In genomic region chr22:30276041-30276440, GRCh38 we compare ENCODE assay signal across 18 cellular contexts. TPM values are rescaled to one million over a fixed set of nuclear protein-coding genes. Genes with fewer than 3 reads are reported as not detected.
A peak's percentile ranks its signal among the peaks of the same experiment; 100 is the strongest.
DNase-seq lines count a peak whose midpoint lies in the region; ATAC-seq and TF ChIP-seq lines count a peak whose summit lies in the region.
"Had no signal": no experiment of that assay in that cellular context is flagged by ENCODE, and none has a peak within 500 bp of the region (broad histone marks: within the 10 kb centered on the region; RNA-seq: fewer than 3 reads in every experiment).

No MANE protein-coding gene starts in this region.

- H3K79me2 ChIP-seq in OCI-LY7 (ENCODE audit: insufficient read depth, low read depth, low read length) = no peaks in the 10 kb centered on the region

- H3K36me3 Mint-ChIP-seq in Caco-2 (ENCODE audit: insufficient read depth, unreplicated experiment) = no peaks in the 10 kb centered on the region
- peaks cover 4% of the 10 kb centered on the region for H3K36me3 Mint-ChIP-seq in activated naive CD8-positive, alpha-beta T cell treated with anti-CD3 and anti-CD28 coated beads, Interleukin-2, amount 50 U/mL, for 24 hours (ENCODE audit: low read depth)

- intact Hi-C loops in Caco-2 (cut with micrococcal nuclease; ENCODE audit: unreplicated experiment) = no loop called here
- intact Hi-C loops in OCI-LY7 (cut with micrococcal nuclease; ENCODE audit: unreplicated experiment) = no loop called here

- no peak for DNase-seq in Caco-2
- DNase-seq in OCI-LY7 (ENCODE audit: low spot score) = no peak
- no peak for DNase-seq in activated naive CD8-positive, alpha-beta T cell treated with anti-CD3 and anti-CD28 coated beads, Interleukin-2, amount 50 U/mL, for 24 hours
- no peak for DNase-seq in NCI-H510A (lab: John Stamatoyannopoulos, UW)
- no peak for DNase-seq in Peyer's patch
- no peak for DNase-seq in activated gamma-delta T cell treated with Interleukin-2 at 50 U/mL for 16 hours
- DNase-seq in dedifferentiated amniotic fluid mesenchymal stem cell (ENCODE audit: extremely low spot score) = no peak
- DNase-seq: erythroblast, left ventricle myocardium inferior, NCI-H1694 treated with DMSO at 0.1 percent for 48 hours, OCI-M1, spleen had no signal

- no peaks in the 10 kb centered on the region for H3K9me3 Mint-ChIP-seq in Caco-2 (ENCODE audit: unreplicated experiment)
- H3K9me3 Mint-ChIP-seq in activated naive CD8-positive, alpha-beta T cell treated with anti-CD3 and anti-CD28 coated beads, Interleukin-2, amount 50 U/mL, for 24 hours = no peaks in the 10 kb centered on the region

- H3K27ac ChIP-seq in BLaER1 (peak overlapping the region; percentile 81), OCI-LY7 (ENCODE audit: low read depth, low read length, poor library complexity, severe bottlenecking) (no peak overlapping the region), Peyer's patch (no peak overlapping the region)
- H3K27ac ChIP-seq: left ventricle myocardium inferior, spleen had no signal

- H3K4me3 ChIP-seq in BLaER1 (peak overlapping the region; percentile 17; the same call in 1 of the 2 replicates), Caco-2 (ENCODE audit: low read depth, low read length) (no peak overlapping the region), OCI-LY7 (ENCODE audit: low read depth, low read length, poor library complexity, severe bottlenecking) (no peak overlapping the region), Peyer's patch (no peak overlapping the region)
- H3K4me3 ChIP-seq: coronary artery, left ventricle myocardium inferior had no signal

- TF ChIP-seq CTCF in Caco-2 (IDR thresholded peaks at IDR 0.05; ENCODE audit: insufficient read depth in 1 of 2, low read depth in 1 of 2, low read length in 1 of 2, severe bottlenecking in 1 of 2, unreplicated experiment in 1 of 2) = no peak
- no peak for TF ChIP-seq CTCF in OCI-LY7 (conservative IDR thresholded peaks at IDR 0.05; ENCODE audit: low read length)
- TF ChIP-seq CTCF in Peyer's patch (IDR thresholded peaks at IDR 0.05) = no peak

- H3K9ac ChIP-seq in BLaER1 = peak overlapping the region; percentile 54; the same call in 1 of the 2 replicates

- H3K4me1 ChIP-seq in BLaER1 (peaks cover 84% of the 10 kb centered on the region), Caco-2 (peaks cover 19% of the 10 kb centered on the region), OCI-LY7 (ENCODE audit: insufficient read depth, low read length, poor library complexity, severe bottlenecking) (peaks cover 11% of the 10 kb centered on the region), Peyer's patch (peaks cover 0 to 20% (median 2%) of the 10 kb centered on the region in 4 donors)

- TF ChIP-seq POLR2A in Peyer's patch (IDR thresholded peaks at IDR 0.05) = no peak

- no peaks in the 10 kb centered on the region for H3K9me2 ChIP-seq in OCI-LY7 (ENCODE audit: insufficient read depth, low read length)

- peak overlapping the region; percentile 68 for H3K27ac Mint-ChIP-seq in Caco-2 (ENCODE audit: unreplicated experiment)
- H3K27ac Mint-ChIP-seq in activated naive CD8-positive, alpha-beta T cell treated with anti-CD3 and anti-CD28 coated beads, Interleukin-2, amount 50 U/mL, for 24 hours = peak overlapping the region; percentile 41
- H3K27ac Mint-ChIP-seq: progenitor cell of endocrine pancreas had no signal

- H2AFZ ChIP-seq in OCI-LY7 (ENCODE audit: low read length) = peak overlapping the region; percentile 65

- no TSS peak for BruUV-seq in Caco-2 (replicated peaks; lab: Mats Ljungman, UMichigan)
- BruUV-seq in OCI-LY7 (replicated peaks; lab: Mats Ljungman, UMichigan) = no TSS peak

- H3K36me3 ChIP-seq in BLaER1 = no peaks in the 10 kb centered on the region
- no peaks in the 10 kb centered on the region for H3K36me3 ChIP-seq in Caco-2 (ENCODE audit: control insufficient read depth, insufficient read depth, low read length)
- no peaks in the 10 kb centered on the region for H3K36me3 ChIP-seq in OCI-LY7 (ENCODE audit: insufficient read depth, low read length)
- no peaks in the 10 kb centered on the region for H3K36me3 ChIP-seq in Peyer's patch
- H3K36me3 ChIP-seq: left ventricle myocardium inferior, spleen had no signal

- H3K4me2 ChIP-seq in BLaER1 = peak overlapping the region; percentile 86
- H3K4me2 ChIP-seq in OCI-LY7 (ENCODE audit: low read length) = peak overlapping the region; percentile 30

- H3K27me3 ChIP-seq in BLaER1 (no peaks in the 10 kb centered on the region), Caco-2 (replicated peaks; ENCODE audit: control insufficient read depth, insufficient read depth, low read length) (no peaks in the 10 kb centered on the region), Peyer's patch (no peaks in the 10 kb centered on the region)

- H3K9me3 ChIP-seq in BLaER1 = no peaks in the 10 kb centered on the region
- no peaks in the 10 kb centered on the region for H3K9me3 ChIP-seq in Caco-2
- H3K9me3 ChIP-seq in OCI-LY7 (ENCODE audit: low read length) = no peaks in the 10 kb centered on the region
- H3K9me3 ChIP-seq in Peyer's patch = no peaks in the 10 kb centered on the region
- H3K9me3 ChIP-seq: left ventricle myocardium inferior, spleen had no signal

- no peak for ATAC-seq in activated naive CD8-positive, alpha-beta T cell treated with anti-CD3 and anti-CD28 coated beads, Interleukin-2, amount 50 U/mL, for 24 hours
- ATAC-seq: SK-N-SH treated with all-trans-retinoic acid at 6 μM for 48 hours had no signal

- H3K4me1 Mint-ChIP-seq in Caco-2 (ENCODE audit: low read depth, unreplicated experiment) = peaks cover 11% of the 10 kb centered on the region
- H3K4me1 Mint-ChIP-seq in activated naive CD8-positive, alpha-beta T cell treated with anti-CD3 and anti-CD28 coated beads, Interleukin-2, amount 50 U/mL, for 24 hours = peaks cover 40% of the 10 kb centered on the region

- POLR2A ChIA-PET in Caco-2 (lab: Charles Lee) (no interaction called here), OCI-LY7 (lab: Charles Lee) (no interaction called here)

- H3K27me3 Mint-ChIP-seq in Caco-2 (ENCODE audit: insufficient read depth, unreplicated experiment) = no peaks in the 10 kb centered on the region
- no peaks in the 10 kb centered on the region for H3K27me3 Mint-ChIP-seq in activated naive CD8-positive, alpha-beta T cell treated with anti-CD3 and anti-CD28 coated beads, Interleukin-2, amount 50 U/mL, for 24 hours

- H4K20me1 ChIP-seq in BLaER1 (no peaks in the 10 kb centered on the region), OCI-LY7 (ENCODE audit: insufficient read depth, low read length) (no peaks in the 10 kb centered on the region)

- no peak overlapping the region for H3K4me3 Mint-ChIP-seq in Caco-2 (ENCODE audit: unreplicated experiment)
- no peak overlapping the region for H3K4me3 Mint-ChIP-seq in activated naive CD8-positive, alpha-beta T cell treated with anti-CD3 and anti-CD28 coated beads, Interleukin-2, amount 50 U/mL, for 24 hours

- CTCF ChIA-PET in Caco-2 (lab: Charles Lee) = no interaction called here
- CTCF ChIA-PET in OCI-LY7 (lab: Charles Lee; ENCODE audit: unreplicated experiment) = no interaction called here

RNA-seq across cellular contexts. Expression of gene OSM, which starts 9.4 kb away (rescaled TPM):
- total RNA-seq in Caco-2 (2022) (not detected in 2 replicates), OCI-LY7 (2022) (0.79 and 0.91 TPM in 2 replicates), Peyer's patch (not detected)
- total RNA-seq in OCI-LY7 (2014; rRNA removed; shearing (Covaris generic)) = 0.18 TPM in 1 of 2 replicates, not detected in the other
- total RNA-seq: astrocyte, left ventricle myocardium inferior, LHCN-M2, progenitor cell of endocrine pancreas had no signal

RNA-seq across cellular contexts. Expression of gene CASTOR1, which starts 13.3 kb away (rescaled TPM):
- total RNA-seq in Caco-2 (2022) = 6.3 and 7.4 TPM in 2 replicates
- total RNA-seq in OCI-LY7 (2014; rRNA removed; shearing (Covaris generic)) = 3.5 and 9.1 TPM in 2 replicates
- 4.3 and 4.5 TPM in 2 replicates for total RNA-seq in OCI-LY7 (2022)
- 10 to 100 TPM in 1 of 4 donors, 1 to 10 TPM in 3; 1.8 to 11.6 (median 6.0) TPM for total RNA-seq in Peyer's patch

RNA-seq across cellular contexts. Expression of gene LIF, which starts 29.5 kb away (rescaled TPM):
- total RNA-seq in Caco-2 (2022) (8.0 and 9.7 TPM in 2 replicates), OCI-LY7 (2022) (not detected in 2 replicates), Peyer's patch (10 to 100 TPM in 2 of 4 donors, 1 to 10 TPM in 2; 7.4 to 19.3 (median 10.6) TPM)
- 0.06 TPM in 1 of 2 replicates, not detected in the other for total RNA-seq in OCI-LY7 (2014; rRNA removed; shearing (Covaris generic))

RNA-seq across cellular contexts. Expression of gene TBC1D10A, which starts 50.7 kb away (rescaled TPM):
- total RNA-seq in Caco-2 (2022) (11.1 and 12.2 TPM in 2 replicates), OCI-LY7 (2022) (16.2 and 22.5 TPM in 2 replicates), Peyer's patch (10 to 100 TPM; 18.4 to 25.9 (median 20.8) TPM)
- total RNA-seq in OCI-LY7 (2014; rRNA removed; shearing (Covaris generic)) = 15.1 and 15.9 TPM in 2 replicates
